Comparison of ENCODE assay signal across 18 cellular contexts in genomic region chr1:190597361-190597760, GRCh38.
DNase-seq lines count a peak whose midpoint lies in the region; ATAC-seq, FAIRE-seq and TF ChIP-seq lines count a peak whose summit lies in the region.
"Had no signal": no experiment of that assay in that cellular context is flagged by ENCODE, and none has a peak within 500 bp of the region (broad histone marks: within the 10 kb centered on the region; RNA-seq: fewer than 3 reads in every experiment).

No MANE protein-coding gene starts in this region.

- no peak for DNase-seq in left ventricle myocardium superior
- DNase-seq in Right ventricle myocardium inferior (ENCODE audit: missing footprints): no peak
- peak in 1 of 3 donors; percentile 16 for DNase-seq in mucosa of descending colon
- no peak for DNase-seq in stimulated activated naive CD8-positive, alpha-beta T cell treated with anti-CD3 and anti-CD28 coated beads, Interleukin-15, Interleukin-2, amounts not matched to agents 100 U/mL and 50 U/mL, for 24 hours
- no peak for DNase-seq in NCI-H1105 (lab: John Stamatoyannopoulos, UW)
- DNase-seq in NCI-H1105 treated with DMSO at 0.1 percent for 48 hours (lab: John Stamatoyannopoulos, UW): no peak
- DNase-seq: BE2C; CD4-positive, CD25-positive, alpha-beta regulatory T cell; DMS153; GDM1; GM23248; NCI-H1436; NCI-H2029; NCI-H2171; NCI-H526; SJCRH30 had no signal

- no peak for TF ChIP-seq CTCF in mucosa of descending colon (IDR thresholded peaks at IDR 0.05)

- peak; percentile 60 for FAIRE-seq in colon (lab: Jason Lieb, UNC)

- peak; percentile 34 for ATAC-seq in left ventricle myocardium superior
- ATAC-seq in Right ventricle myocardium inferior: no peak
- peak; percentile 92 for ATAC-seq in mucosa of descending colon
- no peak for ATAC-seq in stimulated activated naive CD8-positive, alpha-beta T cell treated with anti-CD3 and anti-CD28 coated beads, Interleukin-15, Interleukin-2, amounts not matched to agents 100 U/mL and 50 U/mL, for 24 hours

- no peaks in the 10 kb centered on the region for H3K36me3 ChIP-seq in mucosa of descending colon (ENCODE audit: low read depth)
- H3K36me3 ChIP-seq: BE2C, HAP-1, SJCRH30 had no signal

- intact Hi-C loops in left ventricle myocardium superior (cut with micrococcal nuclease): no loop called here
- intact Hi-C loops in Right ventricle myocardium inferior (cut with DNase I): no loop called here
- intact Hi-C loops in mucosa of descending colon (cut with DNase I, micrococcal nuclease): no loop called here

- peaks cover 9% of the 10 kb centered on the region for H3K4me1 ChIP-seq in mucosa of descending colon (ENCODE audit: low read depth)
- H3K4me1 ChIP-seq: BE2C, HAP-1, SJCRH30 had no signal

- no peaks in the 10 kb centered on the region for H3K9me3 ChIP-seq in mucosa of descending colon
- H3K9me3 ChIP-seq: BE2C, HAP-1, SJCRH30 had no signal

- no peak overlapping the region for H3K4me3 ChIP-seq in mucosa of descending colon
- H3K4me3 ChIP-seq: GM23248, HAP-1, SJCRH30 had no signal

Comparison
In these comparisons a context has a peak if more than half of its experiments do, and no peak if none do; other contexts are left out.
1. ATAC-seq: peak in left ventricle myocardium superior (single experiment) and mucosa of descending colon (single experiment); none in Right ventricle myocardium inferior (single experiment) and stimulated activated naive CD8-positive, alpha-beta T cell treated with anti-CD3 and anti-CD28 coated beads, Interleukin-15, Interleukin-2, amounts not matched to agents 100 U/mL and 50 U/mL, for 24 hours (single experiment).